In genomic region chr5:154771383-154771901, GRCh38 we compare ENCODE assay signal across 9 cellular contexts. TPM values are rescaled to one million over a fixed set of nuclear protein-coding genes. Genes with fewer than 3 reads are reported as not detected.
DNase-seq lines count a peak whose midpoint lies in the region; ATAC-seq, FAIRE-seq and TF ChIP-seq lines count a peak whose summit lies in the region.
"Had no signal": no experiment of that assay in that cellular context is flagged by ENCODE, and none has a peak within 500 bp of the region (broad histone marks: within the 10 kb centered on the region; RNA-seq: fewer than 3 reads in every experiment).

No MANE protein-coding gene starts in this region.

- TF ChIP-seq EP300 in SK-N-SH (IDR thresholded peaks at IDR 0.05; ENCODE audit: borderline replicate concordance in 1 of 2, low read depth in 1 of 2, low read length in 1 of 2), result no peak; a peak in 1 of 4 replicates

- H3K4me3 Mint-ChIP-seq in CD4-positive, alpha-beta T cell, result peak overlapping the region; percentile 12

- H3K4me1 Mint-ChIP-seq in CD4-positive, alpha-beta T cell (ENCODE audit: low read depth), result peaks cover 88% of the 10 kb centered on the region

- H3K27ac Mint-ChIP-seq in CD4-positive, alpha-beta T cell, result peak overlapping the region; percentile 64

- peak overlapping the region; percentile 52 for H3K4me2 ChIP-seq in SK-N-SH

- 49% methylated on average over 9 of the region's 10 CpGs for WGBS in SK-N-SH (ENCODE audit: low lambda C conversion rate)
- 30 to 36% methylated on average over 10 of the region's 10 CpGs for WGBS in pancreas, 2 donors

- no peaks in the 10 kb centered on the region for H3K27me3 Mint-ChIP-seq in CD4-positive, alpha-beta T cell

- H3F3A ChIP-seq in SK-N-SH (replicated peaks; ENCODE audit: insufficient read depth), result peaks cover 9% of the 10 kb centered on the region

- POLR2A ChIA-PET in CD4-positive, alpha-beta T cell (lab: Charles Lee), result no interaction called here
- POLR2A ChIA-PET in SK-N-SH (lab: Yijun Ruan, JAX), result interaction anchor here (1.0 to 1.1 kb wide), 2 partner anchors 15 to 118 kb away, joined by 3 to 7 read pairs; no protein-coding TSS in a partner anchor
- POLR2A ChIA-PET in HEK293T (lab: Yijun Ruan, JAX), result interaction anchor here (0.8 to 1.0 kb wide), 2 partner anchors 9 to 18 kb away, joined by 3 to 4 read pairs; no protein-coding TSS in a partner anchor

- FAIRE-seq in pancreas (lab: Jason Lieb, UNC), result no peak
- no peak for FAIRE-seq in frontal cortex (lab: Jason Lieb, UNC)

- ATAC-seq in CD4-positive, alpha-beta T cell (ENCODE audit: poor library complexity), result no peak
- peak in 3 of 4 donors; percentile 44 to 60 (median 48) for ATAC-seq in pancreas
- no peak for ATAC-seq in left colon

- H3K9ac ChIP-seq in SK-N-SH, result no peak overlapping the region

- H3K4me3 ChIP-seq in SK-N-SH (ENCODE audit: low read depth in 2 of 2, low read length in 1 of 2), result no peak overlapping the region; a peak in 1 of 4 replicates
- no peak overlapping the region for H3K4me3 ChIP-seq in foreskin fibroblast (ENCODE audit: low read depth in 1 of 2, low read length in 2 of 2)
- H3K4me3 ChIP-seq in pancreas, result no peak overlapping the region

- H3K27me3 ChIP-seq in CD4-positive, alpha-beta T cell (ENCODE audit: control insufficient read depth, insufficient read depth, low read length), result no peaks in the 10 kb centered on the region
- H3K27me3 ChIP-seq in SK-N-SH (ENCODE audit: insufficient read depth) (no peaks in the 10 kb centered on the region), pancreas (no peaks in the 10 kb centered on the region)

- intact Hi-C loops in CD4-positive, alpha-beta T cell (cut with DNase I, micrococcal nuclease), result no loop called here
- intact Hi-C loops in pancreas (cut with DNase I) (no loop called here), left colon (cut with DNase I, micrococcal nuclease) (no loop called here)

- H3K36me3 ChIP-seq in SK-N-SH (replicated peaks in 1 of 2; ENCODE audit: control insufficient read depth in 1 of 2, insufficient read depth in 2 of 2, low read length in 1 of 2) (no peaks in the 10 kb centered on the region), pancreas (no peaks in the 10 kb centered on the region)

- H3K4me1 ChIP-seq in SK-N-SH (ENCODE audit: control insufficient read depth in 1 of 2, insufficient read depth in 2 of 2, low read depth in 1 of 2, low read length in 1 of 2) (peaks cover 21 to 54% of the 10 kb centered on the region in 2 experiments; a peak in 3 of 4 replicates), pancreas (peaks cover 32 to 89% (median 46%) of the 10 kb centered on the region in 3 donors)

- no peaks in the 10 kb centered on the region for H3K9me3 ChIP-seq in CD4-positive, alpha-beta T cell (ENCODE audit: control insufficient read depth, low read length)
- H3K9me3 ChIP-seq in SK-N-SH, result no peaks in the 10 kb centered on the region
- H3K9me3 ChIP-seq in pancreas, result no peaks in the 10 kb centered on the region

- H3K36me3 Mint-ChIP-seq in CD4-positive, alpha-beta T cell (ENCODE audit: low read depth), result no peaks in the 10 kb centered on the region

- no peaks in the 10 kb centered on the region for H3K9me2 ChIP-seq in SK-N-SH

- H4K20me1 ChIP-seq in SK-N-SH (ENCODE audit: insufficient read depth), result peaks cover 100% of the 10 kb centered on the region

- H3K79me2 ChIP-seq in SK-N-SH (ENCODE audit: insufficient read depth), result peaks cover 100% of the 10 kb centered on the region

- TF ChIP-seq RAD21 in SK-N-SH (IDR thresholded peaks at IDR 0.05; ENCODE audit: low read length), result peak; percentile 47

- CTCF ChIA-PET in CD4-positive, alpha-beta T cell (lab: Charles Lee), result no interaction called here
- CTCF ChIA-PET in SK-N-SH (lab: Yijun Ruan, JAX) (interaction anchor here (0.5 to 2.0 kb wide), 9 partner anchors 11 to 350 kb away, joined by 3 to 12 read pairs (median 3); no protein-coding TSS in a partner anchor), HEK293T (lab: Yijun Ruan, JAX) (interaction anchor here (0.6 to 1.3 kb wide), 4 partner anchors 10 to 464 kb away, joined by 3 to 5 read pairs (median 4); no protein-coding TSS in a partner anchor)

- H3K9me3 Mint-ChIP-seq in CD4-positive, alpha-beta T cell, result no peaks in the 10 kb centered on the region

- no peak for DNase-seq in CD4-positive, alpha-beta T cell
- DNase-seq in SK-N-SH, result peak; percentile 79
- DNase-seq in foreskin fibroblast, result peak; percentile 79 to 90
- no peak for DNase-seq in pancreas
- DNase-seq in left colon, result no peak
- no peak for DNase-seq in HEK293T (ENCODE audit: extremely low spot score)
- DNase-seq in NCI-H1092 treated with DMSO at 0.1 percent for 48 hours (lab: John Stamatoyannopoulos, UW), result no peak
- no peak for DNase-seq in frontal cortex (ENCODE audit: low spot score in 2 of 2)
- DNase-seq: NCI-H1048 had no signal

- TF ChIP-seq CTCF in CD4-positive, alpha-beta T cell (IDR thresholded peaks at IDR 0.05), result no peak
- TF ChIP-seq CTCF in SK-N-SH (IDR thresholded peaks at IDR 0.05) (peak; percentile 39), foreskin fibroblast (IDR thresholded peaks at IDR 0.05; ENCODE audit: low read depth, low read length) (no peak), pancreas (IDR thresholded peaks at IDR 0.05) (no peak)

- no peak overlapping the region for H3K27ac ChIP-seq in CD4-positive, alpha-beta T cell (ENCODE audit: low read depth, low read length)
- peak overlapping the region; percentile 60 to 75; a peak in 3 of 4 replicates for H3K27ac ChIP-seq in SK-N-SH (ENCODE audit: low read depth in 2 of 2, low read length in 1 of 2)
- H3K27ac ChIP-seq in pancreas, result peak overlapping the region in 2 of 4 donors; percentile 34

- no peak overlapping the region for H2AFZ ChIP-seq in SK-N-SH (ENCODE audit: low read depth)

TF ChIP-seq in SK-N-SH, 30 proteins besides CTCF, POLR2A, EP300 and RAD21:
- TF ChIP-seq TCF12 (IDR thresholded peaks at IDR 0.05) (peak; percentile 61), TAF1 (IDR thresholded peaks at IDR 0.05; ENCODE audit: borderline replicate concordance, low read depth, low read length) (no peak), NFIC (IDR thresholded peaks at IDR 0.05; ENCODE audit: borderline replicate concordance) (peak; percentile 58), CHD2 (IDR thresholded peaks at IDR 0.05; ENCODE audit: low read length, partially characterized antibody) (peak; percentile 24), SMC3 (IDR thresholded peaks at IDR 0.05; ENCODE audit: low read depth, low read length) (peak; percentile 3; the same call in 1 of the 2 replicates), GATA2 (CRISPR knock-in tag; IDR thresholded peaks at IDR 0.05) (peak; percentile 67), SIN3A (IDR thresholded peaks at IDR 0.05; ENCODE audit: borderline replicate concordance, low read depth, low read length) (0 out of 2 replicates have a peak, but pooled peaks have one; percentile 37), NRF1 (IDR thresholded peaks at IDR 0.05; ENCODE audit: low read depth, low read length) (no peak), RCOR1 (IDR thresholded peaks at IDR 0.05; ENCODE audit: low read length) (peak; percentile 49; the same call in 1 of the 2 replicates)
- TF ChIP-seq, protein P1, sequence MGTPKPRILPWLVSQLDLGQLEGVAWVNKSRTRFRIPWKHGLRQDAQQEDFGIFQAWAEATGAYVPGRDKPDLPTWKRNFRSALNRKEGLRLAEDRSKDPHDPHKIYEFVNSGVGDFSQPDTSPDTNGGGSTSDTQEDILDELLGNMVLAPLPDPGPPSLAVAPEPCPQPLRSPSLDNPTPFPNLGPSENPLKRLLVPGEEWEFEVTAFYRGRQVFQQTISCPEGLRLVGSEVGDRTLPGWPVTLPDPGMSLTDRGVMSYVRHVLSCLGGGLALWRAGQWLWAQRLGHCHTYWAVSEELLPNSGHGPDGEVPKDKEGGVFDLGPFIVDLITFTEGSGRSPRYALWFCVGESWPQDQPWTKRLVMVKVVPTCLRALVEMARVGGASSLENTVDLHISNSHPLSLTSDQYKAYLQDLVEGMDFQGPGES (IDR thresholded peaks at IDR 0.05; ENCODE audit: low read depth, low read length), result no peak

TF ChIP-seq in HEK293T, 16 proteins besides CTCF, POLR2A, EP300 and RAD21:
- no peak for TF ChIP-seq NFRKB (IDR thresholded peaks at IDR 0.05)
- TF ChIP-seq LEF1 (IDR thresholded peaks at IDR 0.05; ENCODE audit: borderline replicate concordance), result no peak
- no peak for TF ChIP-seq ELF4 (IDR thresholded peaks at IDR 0.05)
- TF ChIP-seq TARDBP (IDR thresholded peaks at IDR 0.05), result no peak
- TF ChIP-seq BHLHE40 (IDR thresholded peaks at IDR 0.05; ENCODE audit: borderline replicate concordance), result no peak
- TF ChIP-seq HDGF (IDR thresholded peaks at IDR 0.05; ENCODE audit: borderline replicate concordance), result no peak
- no peak for TF ChIP-seq ZNF384 (IDR thresholded peaks at IDR 0.05)
- TF ChIP-seq PKNOX1 (IDR thresholded peaks at IDR 0.05), result no peak
- TF ChIP-seq CTBP1 (IDR thresholded peaks at IDR 0.05; ENCODE audit: borderline replicate concordance), result no peak
- TF ChIP-seq L3MBTL2 (conservative IDR thresholded peaks at IDR 0.05), result no peak
- TF ChIP-seq ARNT (IDR thresholded peaks at IDR 0.05), result no peak
- no peak for TF ChIP-seq FOXM1 (IDR thresholded peaks at IDR 0.05; ENCODE audit: borderline replicate concordance)
- TF ChIP-seq FOXA1 (IDR thresholded peaks at IDR 0.05), result no peak
- no peak for TF ChIP-seq SP1 (IDR thresholded peaks at IDR 0.05)
- no peak for TF ChIP-seq SUZ12 (IDR thresholded peaks at IDR 0.05)
- TF ChIP-seq FOXK2 (IDR thresholded peaks at IDR 0.05), result no peak

RNA-seq across cellular contexts. Expression of gene LARP1, which starts 16.3 kb away (rescaled TPM):
- 10 to 100 TPM; 88.7 to 97.6 TPM for total RNA-seq in CD4-positive, alpha-beta T cell
- polyA plus RNA-seq in SK-N-SH (2012; rRNA removed) (38.5 and 57.4 TPM in 2 replicates), pancreas (10 to 100 TPM; 35.8 to 50.4 TPM)
- 46.5 and 58.5 TPM in 2 replicates for polyA plus RNA-seq in SK-N-SH (2012; cell fraction: cytosol; rRNA removed)
- 85.9 and 98.2 TPM in 2 replicates for polyA plus RNA-seq in SK-N-SH (2012; cell fraction: nucleus; rRNA removed)
- total RNA-seq in pancreas (100 to 1,000 TPM; 108 to 195 (median 119) TPM), left colon (100 to 1,000 TPM; 118 to 161 TPM), frontal cortex (30.6 TPM)

Comparison
In these comparisons a context has a peak if more than half of its experiments do, and no peak if none do; other contexts are left out.
1. ATAC-seq: peak in pancreas (3 of 4); none in CD4-positive, alpha-beta T cell (single experiment) and left colon (single experiment).
2. DNase-seq: peak in SK-N-SH (single experiment) and foreskin fibroblast (2 of 2); none in CD4-positive, alpha-beta T cell (0 of 10), pancreas (0 of 6), left colon (0 of 2), HEK293T (single experiment), NCI-H1092 treated with DMSO at 0.1 percent for 48 hours (single experiment) and frontal cortex (0 of 2).